In genomic region chr10:132020456-132020855, GRCh38 we compare ENCODE assay signal across 21 cellular contexts. TPM values are rescaled to one million over a fixed set of nuclear protein-coding genes. Genes with fewer than 3 reads are reported as not detected.
A peak's percentile ranks its signal among the peaks of the same experiment; 100 is the strongest.
DNase-seq lines count a peak whose midpoint lies in the region; ATAC-seq, FAIRE-seq and TF ChIP-seq lines count a peak whose summit lies in the region.
"Had no signal": no experiment of that assay in that cellular context is flagged by ENCODE, and none has a peak within 500 bp of the region (broad histone marks: within the 10 kb centered on the region; RNA-seq: fewer than 3 reads in every experiment).

No MANE protein-coding gene starts in this region.

- no peaks in the 10 kb centered on the region for H4K20me1 ChIP-seq in H1 (replicated peaks in 1 of 2; ENCODE audit: control insufficient read depth in 1 of 2, insufficient read depth in 2 of 2, low read length in 2 of 2)
- H4K20me1 ChIP-seq: BLaER1 had no signal

- H3K14ac ChIP-seq in H1 (ENCODE audit: insufficient read length), result no peak overlapping the region

- H2BK15ac ChIP-seq in H1 (ENCODE audit: low read length) (0 out of 2 replicates have a peak overlapping the region, but pooled peaks have one; percentile 72), mesendoderm (replicated peaks; ENCODE audit: low read depth) (no peak overlapping the region)

- no peak overlapping the region for H3K23ac ChIP-seq in H1 (ENCODE audit: insufficient read length)
- no peak overlapping the region for H3K23ac ChIP-seq in mesendoderm (ENCODE audit: low read length)

- WGBS in H1 (ENCODE audit: extremely low coverage in 1 of 2, insufficient coverage in 1 of 2, insufficient read length in 1 of 2, insufficient replicate concordance in 2 of 2, low coverage in 1 of 2, low lambda C conversion rate in 2 of 2, missing lambda C conversion rate in 1 of 2), 2 experiments, result 87% methylated on average over 13 of the region's 13 CpGs; no CpG with 5 or more reads in 1 of the 2 experiments
- 88% methylated on average over 13 of the region's 13 CpGs for WGBS in sigmoid colon, 2 donors
- WGBS in mesendoderm (ENCODE audit: extremely low coverage, insufficient coverage, low lambda C conversion rate), result no CpG with 5 or more reads among the region's 13 CpGs

- H2AK5ac ChIP-seq in H1 (ENCODE audit: low read depth, low read length) (no peak overlapping the region), mesendoderm (ENCODE audit: low read length) (no peak overlapping the region)

- TF ChIP-seq CTCF in GM20000 (IDR thresholded peaks at IDR 0.05; ENCODE audit: extremely low read depth, missing control alignments) (no peak), H1 (IDR thresholded peaks at IDR 0.05; ENCODE audit: control extremely low read depth in 1 of 3, insufficient read depth in 1 of 3, low read depth in 1 of 3, low read length in 3 of 3) (no peak), sigmoid colon (IDR thresholded peaks at IDR 0.05) (no peak)

- no peak for DNase-seq in CD4-positive, CD25-positive, alpha-beta regulatory T cell
- peak; percentile 5 for DNase-seq in GM20000 (ENCODE audit: low spot score)
- DNase-seq in H1 (ENCODE audit: low read depth in 1 of 2, low spot score in 2 of 2), result no peak
- peak; percentile 45 for DNase-seq in sigmoid colon
- no peak for DNase-seq in mesendoderm
- DNase-seq in foreskin melanocyte, result no peak
- DNase-seq in posterior vena cava (ENCODE audit: low spot score), result no peak
- DNase-seq: 8988T; Calu3; CD8-positive, alpha-beta T cell; DMS79 treated with DMSO at 0.1 percent for 48 hours; GF-D8; GM23248; HCEC 1CT; IMR-90 had no signal

- no peaks in the 10 kb centered on the region for H3K27me3 ChIP-seq in CD4-positive, CD25-positive, alpha-beta regulatory T cell (ENCODE audit: control insufficient read depth, insufficient read depth, low read length)
- H3K27me3 ChIP-seq in H1 (replicated peaks in 1 of 4; ENCODE audit: control insufficient read depth in 3 of 4, extremely low read depth in 1 of 4, insufficient read depth in 3 of 4, low read length in 3 of 4) (peaks cover 0 to 8% (median 1%) of the 10 kb centered on the region in 4 experiments; a peak in 3 of 7 replicates), sigmoid colon (peaks cover 0 to 6% (median 0%) of the 10 kb centered on the region in 3 donors), mesendoderm (ENCODE audit: insufficient read depth, low read length, poor library complexity) (no peaks in the 10 kb centered on the region)

- H3K9me3 Mint-ChIP-seq in CD4-positive, CD25-positive, alpha-beta regulatory T cell, result no peaks in the 10 kb centered on the region
- H3K9me3 Mint-ChIP-seq: CD14-positive monocyte; CD8-positive, alpha-beta T cell had no signal

- H3K79me2 ChIP-seq in H1 (ENCODE audit: control insufficient read depth in 1 of 2, insufficient read depth in 2 of 2, low read length in 2 of 2) (no peaks in the 10 kb centered on the region), mesendoderm (ENCODE audit: control insufficient read depth, insufficient read depth, low read length) (no peaks in the 10 kb centered on the region)

- no peak for ATAC-seq in CD4-positive, CD25-positive, alpha-beta regulatory T cell (ENCODE audit: low read depth in 2 of 2)
- ATAC-seq: CD8-positive, alpha-beta T cell; GM12878 had no signal

- no peak for TF ChIP-seq RAD21 in H1 (IDR thresholded peaks at IDR 0.05 in 1 of 2, conservative IDR thresholded peaks at IDR 0.05 in 1 of 2; ENCODE audit: low read depth in 2 of 2, low read length in 2 of 2)

- H3K23me2 ChIP-seq in H1 (ENCODE audit: low read depth, low read length), result no peaks in the 10 kb centered on the region

- no peak overlapping the region for H3K9ac ChIP-seq in H1 (replicated peaks in 1 of 4; ENCODE audit: extremely low read depth in 1 of 4, low read depth in 3 of 4, low read length in 3 of 4)
- no peak overlapping the region for H3K9ac ChIP-seq in mesendoderm (ENCODE audit: low read length)
- H3K9ac ChIP-seq: BLaER1, GM23248 had no signal

- no peak for TF ChIP-seq EP300 in H1 (IDR thresholded peaks at IDR 0.05; ENCODE audit: borderline replicate concordance in 1 of 2, low read depth in 2 of 2, low read length in 2 of 2)
- TF ChIP-seq EP300 in sigmoid colon (IDR thresholded peaks at IDR 0.05), result no peak

- CTCF ChIA-PET in H1 (lab: Charles Lee; ENCODE audit: partially characterized antibody), result interaction anchor here (0.9 to 6.0 kb wide), 8 partner anchors 11 to 122 kb away, joined by 3 to 86 read pairs (median 6); no protein-coding TSS in a partner anchor

- H3K18ac ChIP-seq in H1 (ENCODE audit: extremely low read depth, low read length), result no peak overlapping the region
- no peak overlapping the region for H3K18ac ChIP-seq in mesendoderm (ENCODE audit: low read length)

- H2BK12ac ChIP-seq in H1 (ENCODE audit: low read depth, low read length), result no peak overlapping the region

- peak overlapping the region in 2 of 3 donors; percentile 35 to 37 for H3K27ac Mint-ChIP-seq in CD4-positive, CD25-positive, alpha-beta regulatory T cell
- H3K27ac Mint-ChIP-seq: CD14-positive monocyte; CD8-positive, alpha-beta T cell had no signal

- H3K36me3 ChIP-seq in CD4-positive, CD25-positive, alpha-beta regulatory T cell (ENCODE audit: control insufficient read depth, insufficient read depth, low read length), result no peaks in the 10 kb centered on the region
- H3K36me3 ChIP-seq in H1 (ENCODE audit: control insufficient read depth in 2 of 4, insufficient read depth in 4 of 4, low read length in 3 of 4) (no peaks in the 10 kb centered on the region), sigmoid colon (no peaks in the 10 kb centered on the region), mesendoderm (ENCODE audit: control insufficient read depth, insufficient read depth, low read length) (no peaks in the 10 kb centered on the region)
- H3K36me3 ChIP-seq: BLaER1 had no signal

- H3K36me3 Mint-ChIP-seq in CD4-positive, CD25-positive, alpha-beta regulatory T cell, result no peaks in the 10 kb centered on the region
- H3K36me3 Mint-ChIP-seq: CD14-positive monocyte; CD8-positive, alpha-beta T cell had no signal

- no peak overlapping the region for H4K91ac ChIP-seq in H1 (replicated peaks; ENCODE audit: insufficient read length, low read length)

- no peak overlapping the region for H4K8ac ChIP-seq in H1 (ENCODE audit: extremely low read depth, insufficient read depth, low read length)
- H4K8ac ChIP-seq in mesendoderm (ENCODE audit: low read depth, low read length), result no peak overlapping the region

- no peak overlapping the region for H2BK5ac ChIP-seq in H1 (ENCODE audit: low read depth, low read length)
- no peak overlapping the region for H2BK5ac ChIP-seq in mesendoderm (ENCODE audit: low read length)

- H3K4me3 Mint-ChIP-seq in CD4-positive, CD25-positive, alpha-beta regulatory T cell, result no peak overlapping the region
- H3K4me3 Mint-ChIP-seq: CD14-positive monocyte; CD8-positive, alpha-beta T cell had no signal

- no peak for FAIRE-seq in H1 (lab: Jason Lieb, UNC)
- FAIRE-seq: GM12878, GM19239, H54, HTR-8/SVneo had no signal

- H3K9me3 ChIP-seq in CD4-positive, CD25-positive, alpha-beta regulatory T cell (ENCODE audit: control insufficient read depth in 2 of 2, low read length in 2 of 2), result no peaks in the 10 kb centered on the region
- H3K9me3 ChIP-seq in H1 (ENCODE audit: insufficient read depth in 2 of 2, low read depth in 1 of 2, low read length in 1 of 2) (no peaks in the 10 kb centered on the region; a peak in 1 of 4 replicates), sigmoid colon (no peaks in the 10 kb centered on the region)
- H3K9me3 ChIP-seq: BLaER1 had no signal

- no peak overlapping the region for H3K4me3 ChIP-seq in CD4-positive, CD25-positive, alpha-beta regulatory T cell (ENCODE audit: low read depth, low read length)
- H3K4me3 ChIP-seq in H1 (ENCODE audit: extremely low read depth in 1 of 4, insufficient read depth in 2 of 4, low read depth in 3 of 4, low read length in 4 of 4) (no peak overlapping the region), sigmoid colon (no peak overlapping the region), mesendoderm (ENCODE audit: low read length) (no peak overlapping the region)
- H3K4me3 ChIP-seq: BLaER1, GM12878, GM23248 had no signal

- peaks cover 4 to 7% (median 5%) of the 10 kb centered on the region in 4 donors for H3K4me1 Mint-ChIP-seq in CD4-positive, CD25-positive, alpha-beta regulatory T cell

- no peak overlapping the region for H2BK20ac ChIP-seq in H1 (ENCODE audit: low read length)

- H3K27me3 Mint-ChIP-seq in CD4-positive, CD25-positive, alpha-beta regulatory T cell, result peaks cover 24% of the 10 kb centered on the region

- intact Hi-C loops in sigmoid colon (cut with DNase I), result loop anchor here (5.0 kb wide), 2 partner anchors 118 to 122 kb away; partner anchors contain the start of gene PPP2R2D
- intact Hi-C loops in posterior vena cava (cut with DNase I), result loop anchor here in 1 of 2 donors (5.0 kb wide), 1 partner anchor 133 kb away; no protein-coding TSS in a partner anchor

- H3K79me1 ChIP-seq in H1 (ENCODE audit: low read depth, low read length) (peaks cover 2% of the 10 kb centered on the region; the same call in 1 of the 2 replicates), mesendoderm (ENCODE audit: low read length) (no peaks in the 10 kb centered on the region)

- H3K4me1 ChIP-seq in CD4-positive, CD25-positive, alpha-beta regulatory T cell (ENCODE audit: control insufficient read depth, insufficient read depth, low read length, poor library complexity, severe bottlenecking), result no peaks in the 10 kb centered on the region
- peaks cover 2 to 8% (median 4%) of the 10 kb centered on the region in 4 experiments; a peak in 5 of 7 replicates for H3K4me1 ChIP-seq in H1 (replicated peaks in 1 of 4; ENCODE audit: control insufficient read depth in 3 of 4, insufficient read depth in 4 of 4, low read length in 3 of 4)
- H3K4me1 ChIP-seq in sigmoid colon, result peaks cover 0 to 9% (median 8%) of the 10 kb centered on the region in 4 donors
- H3K4me1 ChIP-seq in mesendoderm (ENCODE audit: control insufficient read depth, low read depth, low read length), result peaks cover 2% of the 10 kb centered on the region

- H3K4ac ChIP-seq in H1 (replicated peaks; ENCODE audit: insufficient read length, low read depth, low read length) (no peak overlapping the region), mesendoderm (ENCODE audit: low read depth, low read length) (no peak overlapping the region)

- H3K56ac ChIP-seq in H1 (replicated peaks; ENCODE audit: insufficient read length, low read depth, low read length) (no peak overlapping the region), mesendoderm (ENCODE audit: low read length) (no peak overlapping the region)

- H2BK120ac ChIP-seq in H1 (replicated peaks; ENCODE audit: low read depth, low read length) (no peak overlapping the region), mesendoderm (ENCODE audit: low read depth, low read length) (no peak overlapping the region)

- H3K27ac ChIP-seq in CD4-positive, CD25-positive, alpha-beta regulatory T cell (ENCODE audit: insufficient read depth, low read length, poor library complexity, severe bottlenecking), result no peak overlapping the region
- H3K27ac ChIP-seq in H1 (ENCODE audit: low read depth, low read length) (no peak overlapping the region), sigmoid colon (no peak overlapping the region), mesendoderm (ENCODE audit: low read depth, low read length) (no peak overlapping the region)
- H3K27ac ChIP-seq: BLaER1, GM23248 had no signal

- TF ChIP-seq POLR2A in H1 (IDR thresholded peaks at IDR 0.05; ENCODE audit: control extremely low read depth in 1 of 2, low read depth in 2 of 2, low read length in 2 of 2) (no peak), sigmoid colon (IDR thresholded peaks at IDR 0.05) (no peak)

- H2AFZ ChIP-seq in H1 (ENCODE audit: low read length), result no peak overlapping the region
- H2AFZ ChIP-seq: GM23248 had no signal

- POLR2A ChIA-PET in H1 (lab: Charles Lee; ENCODE audit: partially characterized antibody), result interaction anchor here (1.9 to 2.4 kb wide), 2 partner anchors 9 to 12 kb away, joined by 7 read pairs; no protein-coding TSS in a partner anchor

- H3K4me2 ChIP-seq in H1 (ENCODE audit: insufficient read depth in 1 of 2, low read depth in 2 of 2, low read length in 2 of 2) (no peak overlapping the region), mesendoderm (ENCODE audit: low read length) (no peak overlapping the region)
- H3K4me2 ChIP-seq: BLaER1 had no signal

- H4K5ac ChIP-seq in H1 (ENCODE audit: insufficient read length, low read depth, low read length), result no peak overlapping the region
- no peak overlapping the region for H4K5ac ChIP-seq in mesendoderm (ENCODE audit: low read length)

RNA-seq across cellular contexts. Expression of gene BNIP3, which starts 38.7 kb away (rescaled TPM):
- 20.2 TPM for total RNA-seq in CD4-positive, CD25-positive, alpha-beta regulatory T cell
- polyA plus RNA-seq in CD4-positive, CD25-positive, alpha-beta regulatory T cell, result 10 to 100 TPM; 21.2 to 35.1 (median 30.5) TPM
- 25.8 and 26.4 TPM in 2 replicates for total RNA-seq in H1 (2021; fragmentation: NEBNext Ultra II Directional; extraction: Animal tissue kit (Norgen Biotek cat#: 25700))
- polyA plus RNA-seq in H1 (2011; rRNA removed) (58.9 and 75.1 TPM in 2 replicates), sigmoid colon (10 to 100 TPM in 2 of 3 donors, 1 to 10 TPM in 1; 3.9 to 11.7 (median 10.8) TPM)
- polyA plus RNA-seq in H1 (2011; cell fraction: cytosol; rRNA removed), result 79.1 TPM
- 28.9 TPM for polyA plus RNA-seq in H1 (2011; cell fraction: nucleus; rRNA removed)
- 33.0 to 61.3 TPM (median 43.3 TPM) in 4 replicates for polyA plus RNA-seq in H1 (2012, experiment 1 of 2)
- 15.1 TPM for polyA plus RNA-seq in H1 (2012, experiment 2 of 2)
- polyA plus RNA-seq in H1 (2013, experiment 1 of 2), result 24.6 TPM
- 28.6 TPM for polyA plus RNA-seq in H1 (2013, experiment 2 of 2)
- polyA minus RNA-seq in H1 (2011; rRNA and poly(A)+ RNA removed), result 13.6 and 20.7 TPM in 2 replicates
- polyA minus RNA-seq in H1 (2011; cell fraction: cytosol; rRNA and poly(A)+ RNA removed), result 33.6 TPM
- 17.5 TPM for polyA minus RNA-seq in H1 (2011; cell fraction: nucleus; rRNA and poly(A)+ RNA removed)
- total RNA-seq in sigmoid colon (100 to 1,000 TPM in 2 of 4 donors, 10 to 100 TPM in 2; 55.9 to 125 (median 95.4) TPM), posterior vena cava (10 to 100 TPM; 20.1 to 26.8 TPM)
- 10.7 TPM for polyA plus RNA-seq in mesendoderm (2013, experiment 1 of 2)
- 10.4 TPM for polyA plus RNA-seq in mesendoderm (2013, experiment 2 of 2)

RNA-seq across cellular contexts. Expression of gene JAKMIP3, which starts 45.3 kb away (rescaled TPM):
- 0.42 TPM for total RNA-seq in CD4-positive, CD25-positive, alpha-beta regulatory T cell
- polyA plus RNA-seq in CD4-positive, CD25-positive, alpha-beta regulatory T cell, result not detected
- 0.84 and 0.91 TPM in 2 replicates for total RNA-seq in H1 (2021; fragmentation: NEBNext Ultra II Directional; extraction: Animal tissue kit (Norgen Biotek cat#: 25700))
- 0.82 and 0.83 TPM in 2 replicates for polyA plus RNA-seq in H1 (2011; rRNA removed)
- 0.96 TPM for polyA plus RNA-seq in H1 (2011; cell fraction: cytosol; rRNA removed)
- polyA plus RNA-seq in H1 (2011; cell fraction: nucleus; rRNA removed), result 4.0 TPM
- 1.1 to 1.8 TPM (median 1.4 TPM) in 4 replicates for polyA plus RNA-seq in H1 (2012, experiment 1 of 2)
- polyA plus RNA-seq in H1 (2012, experiment 2 of 2), result 0.21 TPM
- polyA plus RNA-seq in H1 (2013, experiment 1 of 2), result 0.45 TPM
- 0.35 TPM for polyA plus RNA-seq in H1 (2013, experiment 2 of 2)
- 0.44 and 0.59 TPM in 2 replicates for polyA minus RNA-seq in H1 (2011; rRNA and poly(A)+ RNA removed)
- polyA minus RNA-seq in H1 (2011; cell fraction: cytosol; rRNA and poly(A)+ RNA removed), result 0.44 TPM
- polyA minus RNA-seq in H1 (2011; cell fraction: nucleus; rRNA and poly(A)+ RNA removed), result 1.7 TPM
- total RNA-seq in sigmoid colon, result 1 to 10 TPM in 2 of 4 donors, under 1 TPM in 2; 0.49 to 3.0 (median 0.97) TPM
- under 1 TPM in 1 of 3 donors, not detected in 2; 0.22 TPM for polyA plus RNA-seq in sigmoid colon
- polyA plus RNA-seq in mesendoderm (2013, experiment 1 of 2), result 0.18 TPM
- polyA plus RNA-seq in mesendoderm (2013, experiment 2 of 2), result 0.24 TPM
- total RNA-seq in posterior vena cava, result under 1 TPM; 0.60 to 0.62 TPM
- total RNA-seq: GM12878, GM23248 had no signal
- polyA plus RNA-seq: CD14-positive monocyte had no signal

Comparison
In these comparisons a context has a peak if more than half of its experiments do, and no peak if none do; other contexts are left out.
1. DNase-seq: peak in GM20000 (single experiment) and sigmoid colon (single experiment); none in CD4-positive, CD25-positive, alpha-beta regulatory T cell (0 of 3), H1 (0 of 2), mesendoderm (single experiment), foreskin melanocyte (single experiment) and posterior vena cava (single experiment).